ENCODE assay signal across 12 cellular contexts in the genomic region with DNA sequence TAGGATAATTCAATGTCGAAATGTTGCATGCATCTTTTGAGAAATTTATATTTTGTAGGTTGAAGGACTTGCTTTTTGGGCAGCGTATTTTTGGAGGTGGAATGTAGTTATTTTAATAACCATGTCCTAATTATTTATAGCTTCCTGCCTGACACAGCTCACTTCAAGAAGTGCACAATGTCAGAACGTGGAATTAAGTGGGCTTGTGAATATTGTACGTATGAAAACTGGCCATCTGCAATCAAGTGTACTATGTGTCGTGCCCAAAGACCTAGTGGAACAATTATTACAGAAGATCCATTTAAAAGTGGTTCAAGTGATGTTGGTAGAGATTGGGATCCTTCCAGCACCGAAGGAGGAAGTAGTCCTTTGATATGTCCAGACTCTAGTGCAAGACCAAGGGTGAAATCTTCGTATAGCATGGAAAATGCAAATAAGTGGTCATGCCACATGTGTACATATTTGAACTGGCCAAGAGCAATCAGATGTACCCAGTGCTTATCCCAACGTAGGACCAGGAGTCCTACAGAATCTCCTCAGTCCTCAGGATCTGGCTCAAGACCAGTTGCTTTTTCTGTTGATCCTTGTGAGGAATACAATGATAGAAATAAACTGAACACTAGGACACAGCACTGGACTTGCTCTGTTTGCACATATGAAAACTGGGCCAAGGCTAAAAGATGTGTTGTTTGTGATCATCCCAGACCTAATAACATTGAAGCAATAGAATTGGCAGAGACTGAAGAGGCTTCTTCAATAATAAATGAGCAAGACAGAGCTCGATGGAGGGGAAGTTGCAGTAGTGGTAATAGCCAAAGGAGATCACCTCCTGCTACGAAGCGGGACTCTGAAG. TPM values are rescaled to one million over a fixed set of nuclear protein-coding genes. Genes with fewer than 3 reads are reported as not detected.
DNase-seq lines count a peak whose midpoint lies in the region; ATAC-seq, FAIRE-seq and TF ChIP-seq lines count a peak whose summit lies in the region.
"Had no signal": no experiment of that assay in that cellular context is flagged by ENCODE, and none has a peak within 500 bp of the region (broad histone marks: within the 10 kb centered on the region; RNA-seq: fewer than 3 reads in every experiment).

No MANE protein-coding gene starts in this region.

- no peak for DNase-seq in Right ventricle myocardium inferior (ENCODE audit: missing footprints)
- DNase-seq in cardiac septum (ENCODE audit: low spot score), result no peak
- no peak for DNase-seq in coronary artery (ENCODE audit: low spot score)
- DNase-seq in mesenchymal stem cell, result peak; percentile 29
- no peak for DNase-seq in NCI-H226
- DNase-seq in GM03348 (ENCODE audit: low spot score), result no peak
- DNase-seq in small intestine, result no peak
- no peak for DNase-seq in urothelium cell line (ENCODE audit: low spot score)
- DNase-seq: activated CD4-positive, alpha-beta T cell treated with anti-CD3 and anti-CD28 coated beads, Interleukin-2, amount 50 U/mL, for 48 hours; NCI-H510A treated with DMSO at 0.1 percent for 48 hours had no signal

- peak overlapping the region; percentile 27 for H3K4me3 ChIP-seq in coronary artery
- no peak overlapping the region for H3K4me3 ChIP-seq in mesenchymal stem cell (ENCODE audit: insufficient read depth in 1 of 2, low read depth in 1 of 2, low read length in 2 of 2)
- H3K4me3 ChIP-seq in small intestine (ENCODE audit: low read depth in 1 of 2, low read length in 2 of 2), result no peak overlapping the region
- H3K4me3 ChIP-seq: tibial nerve had no signal

- no peak overlapping the region for H4K8ac ChIP-seq in mesenchymal stem cell (ENCODE audit: low read length)

- H3K9ac ChIP-seq in mesenchymal stem cell (ENCODE audit: low read length), result peak overlapping the region; percentile 90
- H3K9ac ChIP-seq: parathyroid adenoma had no signal

- no peak overlapping the region for H3K23ac ChIP-seq in mesenchymal stem cell (ENCODE audit: low read length in 2 of 2)

- no peak overlapping the region for H4K91ac ChIP-seq in mesenchymal stem cell (ENCODE audit: low read length)

- FAIRE-seq in small intestine (lab: Jason Lieb, UNC) (no peak), urothelium cell line (lab: Jason Lieb, UNC) (no peak)

- TF ChIP-seq CTCF in coronary artery (IDR thresholded peaks at IDR 0.05), result no peak

- no peak overlapping the region for H2AFZ ChIP-seq in mesenchymal stem cell (ENCODE audit: low read depth, low read length)
- H2AFZ ChIP-seq: parathyroid adenoma had no signal

- H2AK5ac ChIP-seq in mesenchymal stem cell (ENCODE audit: low read length, severe bottlenecking), result no peak overlapping the region

- H2BK15ac ChIP-seq in mesenchymal stem cell (ENCODE audit: low read depth, poor library complexity, severe bottlenecking), result no peak overlapping the region

- no peak overlapping the region for H3K4me2 ChIP-seq in mesenchymal stem cell (ENCODE audit: low read length, poor library complexity, severe bottlenecking)

- peaks cover 4% of the 10 kb centered on the region for H3K4me1 ChIP-seq in mesenchymal stem cell (ENCODE audit: control insufficient read depth, insufficient read depth, low read depth, low read length)
- peaks cover 0 to 5% of the 10 kb centered on the region in 2 donors for H3K4me1 ChIP-seq in small intestine (ENCODE audit: control insufficient read depth in 2 of 2, insufficient read depth in 1 of 2, low read depth in 1 of 2, low read length in 1 of 2)

- H2BK120ac ChIP-seq in mesenchymal stem cell (ENCODE audit: low read depth, low read length), result peak overlapping the region; percentile 43

- peaks cover 3% of the 10 kb centered on the region for H3K79me1 ChIP-seq in mesenchymal stem cell (replicated peaks; ENCODE audit: low read length, poor library complexity, severe bottlenecking)

- intact Hi-C loops in Right ventricle myocardium inferior (cut with DNase I) (loop anchor here (2.0 kb wide), 1 partner anchor 24 kb away; no protein-coding TSS in a partner anchor), cardiac septum (cut with DNase I) (no loop called here)

- peak overlapping the region; percentile 3 to 87 for H3K18ac ChIP-seq in mesenchymal stem cell (ENCODE audit: low read depth in 1 of 2, low read length in 2 of 2)

- WGBS in mesenchymal stem cell, result 57% methylated on average over 10 of the region's 11 CpGs
- 60 to 80% (median 76%) methylated on average over 11 of the region's 11 CpGs for WGBS in small intestine, 3 donors

- peak overlapping the region in 1 of 2 experiments; percentile 71 for H3K14ac ChIP-seq in mesenchymal stem cell (ENCODE audit: low read length in 2 of 2)

- ATAC-seq in Right ventricle myocardium inferior, result peak; percentile 37

- peak overlapping the region in 1 of 2 experiments; percentile 80 for H3K4ac ChIP-seq in mesenchymal stem cell (ENCODE audit: low read depth in 1 of 2, low read length in 2 of 2)

- no peak overlapping the region for H2BK5ac ChIP-seq in mesenchymal stem cell (ENCODE audit: low read depth, low read length, poor library complexity, severe bottlenecking)

- H3K27ac ChIP-seq in coronary artery (no peak overlapping the region), mesenchymal stem cell (ENCODE audit: low read length, poor library complexity, severe bottlenecking) (no peak overlapping the region), small intestine (ENCODE audit: low read depth in 1 of 2, low read length in 1 of 2) (peak overlapping the region in 1 of 2 donors; percentile 9)
- H3K27ac ChIP-seq: parathyroid adenoma, tibial nerve had no signal

- H3K9me3 ChIP-seq in mesenchymal stem cell (ENCODE audit: control insufficient read depth, low read length) (no peaks in the 10 kb centered on the region), small intestine (ENCODE audit: control insufficient read depth, low read depth) (no peaks in the 10 kb centered on the region)
- H3K9me3 ChIP-seq: tibial nerve had no signal

- H3K27me3 ChIP-seq in mesenchymal stem cell (ENCODE audit: control insufficient read depth in 1 of 2, insufficient read depth in 1 of 2, low read length in 2 of 2) (no peaks in the 10 kb centered on the region), small intestine (ENCODE audit: control insufficient read depth in 2 of 2, insufficient read depth in 2 of 2, low read length in 2 of 2) (no peaks in the 10 kb centered on the region)
- H3K27me3 ChIP-seq: tibial nerve had no signal

- H3K36me3 ChIP-seq in mesenchymal stem cell (ENCODE audit: control insufficient read depth in 1 of 2, insufficient read depth in 2 of 2, low read depth in 1 of 2, low read length in 2 of 2) (peaks cover 0 to 4% of the 10 kb centered on the region in 2 experiments), small intestine (ENCODE audit: control insufficient read depth in 2 of 2, insufficient read depth in 2 of 2, low read length in 2 of 2) (peaks cover 0 to 3% of the 10 kb centered on the region in 2 donors)
- H3K36me3 ChIP-seq: tibial nerve had no signal

- H2BK12ac ChIP-seq in mesenchymal stem cell (ENCODE audit: low read length in 2 of 2), result peak overlapping the region in 1 of 2 experiments; percentile 78

RNA-seq across cellular contexts. Expression of a gene that starts 0.6 kb away (rescaled TPM):
- total RNA-seq in Right ventricle myocardium inferior, result 23.4 TPM
- 25.7 TPM for total RNA-seq in cardiac septum
- 17.5 TPM for polyA plus RNA-seq in mesenchymal stem cell (2013, experiment 1 of 2)
- 18.6 TPM for polyA plus RNA-seq in mesenchymal stem cell (2013, experiment 2 of 2)
- polyA plus RNA-seq in small intestine, result 1 to 10 TPM; 6.3 to 9.2 (median 7.1) TPM
